1 cellular context compared by ENCODE assay signal in the genomic region with DNA sequence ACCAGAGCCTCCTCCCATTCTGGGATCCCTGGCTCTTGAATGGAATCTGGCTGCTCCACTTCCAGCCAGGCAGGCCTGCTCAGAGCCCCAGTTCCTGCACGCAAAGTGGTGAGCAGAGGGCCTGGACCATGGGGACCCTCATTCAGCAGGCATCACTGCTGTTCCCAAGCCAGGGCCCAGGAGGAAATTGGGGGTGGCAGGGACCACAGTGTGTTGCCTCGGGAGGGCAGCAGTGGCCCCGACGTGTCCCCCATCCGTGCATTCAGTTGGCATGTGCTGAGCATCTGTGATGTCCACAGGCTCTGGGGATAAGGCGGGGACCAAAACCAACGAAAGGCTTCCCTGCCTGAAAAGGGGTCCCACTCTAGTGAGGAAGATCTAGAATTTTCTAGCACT.
TF ChIP-seq lines count a peak whose summit lies in the region.

No MANE protein-coding gene starts in this region.

TF ChIP-seq in IMR-90, 13 proteins besides CTCF, POLR2A, EP300 and RAD21:
- TF ChIP-seq, protein P1, sequence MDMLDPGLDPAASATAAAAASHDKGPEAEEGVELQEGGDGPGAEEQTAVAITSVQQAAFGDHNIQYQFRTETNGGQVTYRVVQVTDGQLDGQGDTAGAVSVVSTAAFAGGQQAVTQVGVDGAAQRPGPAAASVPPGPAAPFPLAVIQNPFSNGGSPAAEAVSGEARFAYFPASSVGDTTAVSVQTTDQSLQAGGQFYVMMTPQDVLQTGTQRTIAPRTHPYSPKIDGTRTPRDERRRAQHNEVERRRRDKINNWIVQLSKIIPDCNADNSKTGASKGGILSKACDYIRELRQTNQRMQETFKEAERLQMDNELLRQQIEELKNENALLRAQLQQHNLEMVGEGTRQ (IDR thresholded peaks at IDR 0.05; ENCODE audit: low read depth, low read length): no peak
- TF ChIP-seq MXI1 (IDR thresholded peaks at IDR 0.05; ENCODE audit: borderline replicate concordance, low read depth, low read length): no peak
- no peak for TF ChIP-seq CHD1 (IDR thresholded peaks at IDR 0.05; ENCODE audit: low read depth, low read length)
- TF ChIP-seq SMC3 (IDR thresholded peaks at IDR 0.05; ENCODE audit: low read depth, low read length): no peak
- TF ChIP-seq RCOR1 (IDR thresholded peaks at IDR 0.05; ENCODE audit: insufficient replicate concordance, low read length): no peak
- TF ChIP-seq RFX5 (IDR thresholded peaks at IDR 0.05; ENCODE audit: low read depth, low read length): no peak
- TF ChIP-seq, protein P2, sequence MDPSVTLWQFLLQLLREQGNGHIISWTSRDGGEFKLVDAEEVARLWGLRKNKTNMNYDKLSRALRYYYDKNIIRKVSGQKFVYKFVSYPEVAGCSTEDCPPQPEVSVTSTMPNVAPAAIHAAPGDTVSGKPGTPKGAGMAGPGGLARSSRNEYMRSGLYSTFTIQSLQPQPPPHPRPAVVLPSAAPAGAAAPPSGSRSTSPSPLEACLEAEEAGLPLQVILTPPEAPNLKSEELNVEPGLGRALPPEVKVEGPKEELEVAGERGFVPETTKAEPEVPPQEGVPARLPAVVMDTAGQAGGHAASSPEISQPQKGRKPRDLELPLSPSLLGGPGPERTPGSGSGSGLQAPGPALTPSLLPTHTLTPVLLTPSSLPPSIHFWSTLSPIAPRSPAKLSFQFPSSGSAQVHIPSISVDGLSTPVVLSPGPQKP (IDR thresholded peaks at IDR 0.05; ENCODE audit: borderline replicate concordance, low read depth, low read length): no peak
- TF ChIP-seq BHLHE40 (IDR thresholded peaks at IDR 0.05; ENCODE audit: low read depth, low read length): no peak
- no peak for TF ChIP-seq MAZ (IDR thresholded peaks at IDR 0.05; ENCODE audit: borderline replicate concordance, low read depth, low read length)
- TF ChIP-seq CEBPB (IDR thresholded peaks at IDR 0.05; ENCODE audit: low read depth, low read length): no peak
- no peak for TF ChIP-seq NFE2L2 (IDR thresholded peaks at IDR 0.05; ENCODE audit: low read depth, low read length)
- TF ChIP-seq FOS (IDR thresholded peaks at IDR 0.05; ENCODE audit: low read depth, low read length): no peak
- no peak for TF ChIP-seq MAFK (IDR thresholded peaks at IDR 0.05; ENCODE audit: low read depth, low read length)
